Comparison of ENCODE assay signal across 26 cellular contexts in genomic region chr13:27188239-27188638, GRCh38.
"Had no signal": no experiment of that assay in that cellular context is flagged by ENCODE, and none has a peak within 500 bp of the region (broad histone marks: within the 10 kb centered on the region; RNA-seq: fewer than 3 reads in every experiment).

No MANE protein-coding gene starts in this region.

- H3K4me3 ChIP-seq: breast epithelium, esophagus muscularis mucosa, heart left ventricle, left ventricle myocardium inferior, mucosa of descending colon, sigmoid colon, smooth muscle cell, suprapubic skin, tibial artery had no signal

- H3K27ac ChIP-seq: breast epithelium, esophagus muscularis mucosa, foreskin keratinocyte, heart left ventricle, left ventricle myocardium inferior, sigmoid colon, suprapubic skin, tibial artery had no signal

- DNase-seq: activated B cell treated with CpG ODN at 0.5 μM for 24 hours; activated gamma-delta T cell treated with Interleukin-2 at 50 U/mL for 16 hours; activated naive CD4-positive, alpha-beta T cell treated with anti-CD3 and anti-CD28 coated beads, Interleukin-2, amount 50 U/mL, for 16 hours; activated T-cell treated with anti-CD3 and anti-CD28 coated beads, Interleukin-2, amount 50 U/mL, for 1 hour; amniotic stem cell; dermis blood vessel endothelial cell; effector CD4-positive, alpha-beta T cell; foreskin keratinocyte; heart left ventricle; hypothalamus; immature natural killer cell; left ventricle myocardium inferior; mucosa of descending colon; sigmoid colon; stimulated activated CD4-positive, alpha-beta T cell treated with anti-CD3 and anti-CD28 coated beads, Interleukin-1b, Interleukin-23, amount 100 ng/mL, for 48 hours; stimulated activated naive CD4-positive, alpha-beta T cell; T-helper 1 cell; tibial artery had no signal

- H3K27ac Mint-ChIP-seq: activated B cell treated with CpG ODN at 0.5 μM for 24 hours; activated T-helper 17 cell treated with anti-CD3 and anti-CD28 coated beads, Interleukin-2, amount 50 U/mL, for 72 hours; immature natural killer cell; nephron; T-helper 2 cell treated with Interferon-gamma antibody and Interleukin-4, amounts not matched to agents 5 μg/mL and 100 μg/mL, for 36 hours had no signal

- H3K4me3 Mint-ChIP-seq: activated B cell treated with CpG ODN at 0.5 μM for 24 hours; activated T-helper 17 cell treated with anti-CD3 and anti-CD28 coated beads, Interleukin-2, amount 50 U/mL, for 72 hours; central memory CD8-positive, alpha-beta T cell; immature natural killer cell; nephron; T-helper 2 cell treated with Interferon-gamma antibody and Interleukin-4, amounts not matched to agents 5 μg/mL and 100 μg/mL, for 36 hours had no signal

- H3K27me3 Mint-ChIP-seq: activated B cell treated with CpG ODN at 0.5 μM for 24 hours; activated T-helper 17 cell treated with anti-CD3 and anti-CD28 coated beads, Interleukin-2, amount 50 U/mL, for 72 hours had no signal

- H3K9me3 ChIP-seq: breast epithelium, esophagus muscularis mucosa, heart left ventricle, left ventricle myocardium inferior, mucosa of descending colon, sigmoid colon, suprapubic skin, tibial artery had no signal

- H3K36me3 ChIP-seq: breast epithelium, esophagus muscularis mucosa, heart left ventricle, left ventricle myocardium inferior, sigmoid colon, suprapubic skin, tibial artery had no signal

- H3K9me3 Mint-ChIP-seq: activated B cell treated with CpG ODN at 0.5 μM for 24 hours; activated T-helper 17 cell treated with anti-CD3 and anti-CD28 coated beads, Interleukin-2, amount 50 U/mL, for 72 hours; central memory CD8-positive, alpha-beta T cell; immature natural killer cell; nephron; T-helper 2 cell treated with Interferon-gamma antibody and Interleukin-4, amounts not matched to agents 5 μg/mL and 100 μg/mL, for 36 hours had no signal

- H3K4me1 Mint-ChIP-seq: central memory CD8-positive, alpha-beta T cell; immature natural killer cell; nephron had no signal

- ATAC-seq: activated T-helper 17 cell treated with anti-CD3 and anti-CD28 coated beads, Interleukin-2, amount 50 U/mL, for 72 hours; foreskin keratinocyte; heart left ventricle; mucosa of descending colon had no signal

- H3K4me2 ChIP-seq: smooth muscle cell had no signal

- H3K36me3 Mint-ChIP-seq: immature natural killer cell had no signal

- H3K4me1 ChIP-seq: breast epithelium, foreskin keratinocyte had no signal

- H3K27me3 ChIP-seq: breast epithelium, esophagus muscularis mucosa, foreskin keratinocyte, heart left ventricle, sigmoid colon, suprapubic skin, tibial artery had no signal
